In genomic region chr12:84507914-84508313, GRCh38 we compare ENCODE assay signal across 14 cellular contexts.
DNase-seq lines count a peak whose midpoint lies in the region; ATAC-seq, FAIRE-seq and TF ChIP-seq lines count a peak whose summit lies in the region.
"Had no signal": no experiment of that assay in that cellular context is flagged by ENCODE, and none has a peak within 500 bp of the region (broad histone marks: within the 10 kb centered on the region; RNA-seq: fewer than 3 reads in every experiment).

No MANE protein-coding gene starts in this region.

- H3K4me1 ChIP-seq in astrocyte (ENCODE audit: insufficient read depth, low read length): peaks cover 5% of the 10 kb centered on the region
- no peaks in the 10 kb centered on the region for H3K4me1 ChIP-seq in mesenchymal stem cell (ENCODE audit: control insufficient read depth, insufficient read depth, low read depth, low read length)

- 64% methylated on average over 3 of the region's 3 CpGs for whole genome bisulfite sequencing in mesenchymal stem cell

- H2BK12ac ChIP-seq in mesenchymal stem cell (ENCODE audit: low read length in 2 of 2): no peak overlapping the region

- H3K4me3 Mint-ChIP-seq in astrocyte (ENCODE audit: unreplicated experiment): no peak overlapping the region
- H3K4me3 Mint-ChIP-seq: activated T-cell treated with anti-CD3 and anti-CD28 coated beads, Interleukin-2, amount 50 U/mL, for 72 hours had no signal

- no peak overlapping the region for H3K18ac ChIP-seq in mesenchymal stem cell (ENCODE audit: low read depth in 1 of 2, low read length in 2 of 2)

- ATAC-seq in GM21390 (IDR thresholded peaks at IDR 0.05; ENCODE audit: unreplicated experiment): no peak
- no peak for ATAC-seq in HG02970 (IDR thresholded peaks at IDR 0.05; ENCODE audit: low FRiP score, unreplicated experiment)
- ATAC-seq: activated T-cell treated with anti-CD3 and anti-CD28 coated beads, Interleukin-2, amount 50 U/mL, for 72 hours had no signal

- no peak overlapping the region for H3K4ac ChIP-seq in mesenchymal stem cell (ENCODE audit: low read depth in 1 of 2, low read length in 2 of 2)

- no peaks in the 10 kb centered on the region for H3K36me3 ChIP-seq in astrocyte (ENCODE audit: insufficient read depth, low read length)
- no peaks in the 10 kb centered on the region for H3K36me3 ChIP-seq in mesenchymal stem cell (ENCODE audit: control insufficient read depth in 1 of 2, insufficient read depth in 2 of 2, low read depth in 1 of 2, low read length in 2 of 2)
- H3K36me3 ChIP-seq: neutrophil, suprapubic skin had no signal

- no peak overlapping the region for H2BK15ac ChIP-seq in mesenchymal stem cell (ENCODE audit: low read depth, poor library complexity, severe bottlenecking)

- peak overlapping the region; percentile 19 for H2AFZ ChIP-seq in astrocyte (ENCODE audit: low read depth, low read length)
- no peak overlapping the region for H2AFZ ChIP-seq in mesenchymal stem cell (ENCODE audit: low read depth, low read length)

- no peak overlapping the region for H3K4me2 ChIP-seq in astrocyte (ENCODE audit: low read length)
- H3K4me2 ChIP-seq in mesenchymal stem cell (ENCODE audit: low read length, poor library complexity, severe bottlenecking): no peak overlapping the region

- H3K27me3 Mint-ChIP-seq in astrocyte (ENCODE audit: low read depth, unreplicated experiment): no peaks in the 10 kb centered on the region

- H2BK5ac ChIP-seq in mesenchymal stem cell (ENCODE audit: low read depth, low read length, poor library complexity, severe bottlenecking): no peak overlapping the region

- no peaks in the 10 kb centered on the region for H3K79me2 ChIP-seq in astrocyte (ENCODE audit: insufficient read depth, low read length)

- TF ChIP-seq CTCF in astrocyte (IDR thresholded peaks at IDR 0.05; ENCODE audit: insufficient read depth, low read depth, low read length): no peak

- H4K20me1 ChIP-seq in astrocyte (ENCODE audit: insufficient read depth, low read length): no peaks in the 10 kb centered on the region

- FAIRE-seq in astrocyte (lab: Jason Lieb, UNC): no peak

- H3K14ac ChIP-seq in mesenchymal stem cell (ENCODE audit: low read length in 2 of 2): no peak overlapping the region

- peaks cover 4% of the 10 kb centered on the region for H3K4me1 Mint-ChIP-seq in astrocyte (ENCODE audit: low read depth, unreplicated experiment)

- no peaks in the 10 kb centered on the region for H3K9me3 Mint-ChIP-seq in astrocyte (ENCODE audit: unreplicated experiment)

- no peak overlapping the region for H4K91ac ChIP-seq in mesenchymal stem cell (ENCODE audit: low read length)

- no peak overlapping the region for H3K4me3 ChIP-seq in astrocyte (ENCODE audit: insufficient read depth, low read depth, low read length)
- peak overlapping the region in 1 of 2 experiments; percentile 22 for H3K4me3 ChIP-seq in mesenchymal stem cell (ENCODE audit: insufficient read depth in 1 of 2, low read depth in 1 of 2, low read length in 2 of 2)
- H3K4me3 ChIP-seq: suprapubic skin had no signal

- no peak overlapping the region for H2BK120ac ChIP-seq in mesenchymal stem cell (ENCODE audit: low read depth, low read length)

- no peak overlapping the region for H3K23ac ChIP-seq in mesenchymal stem cell (ENCODE audit: low read length in 2 of 2)

- no peak overlapping the region for H3K27ac ChIP-seq in astrocyte (ENCODE audit: low read depth, low read length)
- no peak overlapping the region for H3K27ac ChIP-seq in mesenchymal stem cell (ENCODE audit: low read length, poor library complexity, severe bottlenecking)
- H3K27ac ChIP-seq: neutrophil had no signal

- H4K8ac ChIP-seq in mesenchymal stem cell (ENCODE audit: low read length): no peak overlapping the region

- H2AK5ac ChIP-seq in mesenchymal stem cell (ENCODE audit: low read length, severe bottlenecking): no peak overlapping the region

- no peaks in the 10 kb centered on the region for H3K36me3 Mint-ChIP-seq in astrocyte (ENCODE audit: low read depth, unreplicated experiment)
- H3K36me3 Mint-ChIP-seq: CD14-positive monocyte had no signal

- H3K9ac ChIP-seq in astrocyte (ENCODE audit: low read length): no peak overlapping the region
- peak overlapping the region; percentile 70 for H3K9ac ChIP-seq in mesenchymal stem cell (ENCODE audit: low read length)

- H3K27me3 ChIP-seq in astrocyte (ENCODE audit: insufficient read depth, low read length) (no peaks in the 10 kb centered on the region), mesenchymal stem cell (ENCODE audit: control insufficient read depth in 1 of 2, insufficient read depth in 1 of 2, low read length in 2 of 2) (no peaks in the 10 kb centered on the region)
- H3K27me3 ChIP-seq: neutrophil, suprapubic skin had no signal

- no peaks in the 10 kb centered on the region for H3K79me1 ChIP-seq in mesenchymal stem cell (replicated peaks; ENCODE audit: low read length, poor library complexity, severe bottlenecking)

- H3K9me3 ChIP-seq in astrocyte (ENCODE audit: insufficient read depth, low read depth, low read length) (no peaks in the 10 kb centered on the region), mesenchymal stem cell (ENCODE audit: control insufficient read depth, low read length) (no peaks in the 10 kb centered on the region)
- H3K9me3 ChIP-seq: neutrophil, suprapubic skin had no signal

- DNase-seq in DMS 273 treated with DMSO at 0.1 percent for 48 hours (lab: John Stamatoyannopoulos, UW) (peak; percentile 8), NCI-H128 (lab: John Stamatoyannopoulos, UW; ENCODE audit: unreplicated experiment) (peak; percentile 20), astrocyte (ENCODE audit: low read depth) (no peak), mesenchymal stem cell (no peak), glomerular visceral epithelial cell (ENCODE audit: extremely low spot score) (no peak)
- DNase-seq in stimulated activated CD4-positive, alpha-beta T cell treated with anti-CD3 and anti-CD28 coated beads, Interleukin-12 subunit alpha, Interleukin-12 subunit beta, amount 100 ng/mL, for 4 hours: no peak
- DNase-seq: activated CD4-positive, alpha-beta T cell treated with anti-CD3 and anti-CD28 coated beads for 1 hour; activated T-cell treated with anti-CD3 and anti-CD28 coated beads, Interleukin-2, amount 50 U/mL, for 72 hours; amygdala had no signal

- peak overlapping the region; percentile 6 for H3K27ac Mint-ChIP-seq in astrocyte (ENCODE audit: unreplicated experiment)
- H3K27ac Mint-ChIP-seq: activated T-cell treated with anti-CD3 and anti-CD28 coated beads, Interleukin-2, amount 50 U/mL, for 72 hours had no signal

Comparison
In these comparisons a context has a peak if more than half of its experiments do, and no peak if none do; other contexts are left out.
1. DNase-seq: peak in DMS 273 treated with DMSO at 0.1 percent for 48 hours (single experiment) and NCI-H128 (single experiment); none in astrocyte (single experiment), mesenchymal stem cell (single experiment), glomerular visceral epithelial cell (single experiment) and stimulated activated CD4-positive, alpha-beta T cell treated with anti-CD3 and anti-CD28 coated beads, Interleukin-12 subunit alpha, Interleukin-12 subunit beta, amount 100 ng/mL, for 4 hours (single experiment).